8 cellular contexts compared by ENCODE assay signal in the genomic region with DNA sequence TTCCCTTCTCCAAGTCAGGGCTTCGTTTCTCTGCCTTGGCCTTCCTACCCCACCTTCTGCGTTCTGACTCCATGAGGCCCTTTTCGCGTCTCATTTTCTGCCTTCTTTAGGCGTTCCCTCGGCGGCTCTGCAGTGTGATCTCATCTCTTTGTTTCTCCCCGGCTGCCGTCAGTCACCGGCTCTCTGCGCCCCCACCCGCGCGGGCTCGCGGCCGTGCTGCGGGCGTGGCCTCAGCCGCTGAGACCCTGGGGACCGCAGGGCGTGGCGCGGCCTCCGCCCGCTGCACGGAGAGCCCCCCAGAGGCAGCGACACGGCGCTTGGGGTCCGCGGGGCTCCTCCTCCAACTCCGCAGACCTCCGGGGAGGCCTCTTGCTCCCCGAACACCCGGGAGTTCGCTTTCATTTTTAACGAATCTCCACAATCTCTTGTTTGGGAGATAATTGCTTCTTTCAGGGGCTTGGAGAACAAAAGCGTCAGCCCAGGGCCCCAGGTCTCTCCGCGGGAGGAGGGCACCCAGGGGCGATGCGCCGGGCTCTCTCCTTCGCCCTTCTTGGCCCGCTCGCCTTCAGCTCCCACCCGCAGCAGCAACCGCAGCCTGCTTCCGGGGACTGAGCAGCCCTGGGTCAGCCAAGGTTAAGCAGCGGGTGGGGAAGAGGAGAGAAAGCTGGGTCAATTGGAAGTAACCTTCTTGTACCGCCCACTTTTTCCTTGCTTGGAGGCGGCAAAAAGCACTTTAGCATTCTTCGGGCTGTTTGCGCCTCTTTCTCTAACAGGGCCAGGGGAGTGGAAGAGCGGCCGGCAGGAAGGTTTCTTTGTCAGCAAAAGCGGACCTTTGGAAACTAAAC. TPM values are rescaled to one million over a fixed set of nuclear protein-coding genes. Genes with fewer than 3 reads are reported as not detected.
DNase-seq lines count a peak whose midpoint lies in the region; ATAC-seq and TF ChIP-seq lines count a peak whose summit lies in the region.

No MANE protein-coding gene starts in this region.

- H3K4me3 ChIP-seq in ACC112 (ENCODE audit: low read depth, low read length) (peak overlapping the region; percentile 76), left lung (peak overlapping the region; percentile 55 to 58)

- peak overlapping the region; percentile 95 for H2AFZ ChIP-seq in ACC112 (ENCODE audit: low read length, unreplicated experiment)

- H3K9me3 Mint-ChIP-seq in dendritic cell treated with granulocyte-macrophage colony-stimulating factor and Interleukin-4, amounts not matched to agents 40 ng/mL and 50 ng/mL, for 4 days: no peaks in the 10 kb centered on the region

- TF ChIP-seq CTCF in left lung (IDR thresholded peaks at IDR 0.05): no peak

- no peaks in the 10 kb centered on the region for H3K36me3 ChIP-seq in ACC112 (ENCODE audit: insufficient read depth, low read length)
- H3K36me3 ChIP-seq in left lung: no peaks in the 10 kb centered on the region

- H3K9me3 ChIP-seq in left lung: no peaks in the 10 kb centered on the region

- H3K4me3 Mint-ChIP-seq in dendritic cell treated with granulocyte-macrophage colony-stimulating factor and Interleukin-4, amounts not matched to agents 40 ng/mL and 50 ng/mL, for 4 days: peak overlapping the region; percentile 81

- H3K36me3 Mint-ChIP-seq in dendritic cell treated with granulocyte-macrophage colony-stimulating factor and Interleukin-4, amounts not matched to agents 40 ng/mL and 50 ng/mL, for 4 days (ENCODE audit: low read depth): peaks cover 9% of the 10 kb centered on the region

- DNase-seq in NCI-H2227 (lab: John Stamatoyannopoulos, UW; ENCODE audit: unreplicated experiment) (peak; percentile 87), left lung (peak; percentile 82 to 91)
- DNase-seq in activated CD4-positive, alpha-beta T cell treated with anti-CD3 and anti-CD28 coated beads, Interleukin-2, amount 50 U/mL, for 1 hour: peak; percentile 63
- DNase-seq in stimulated activated CD4-positive, alpha-beta T cell treated with anti-CD3 and anti-CD28 coated beads, Interleukin-2, amount 100 ng/mL, for 4 hours (ENCODE audit: low read depth): peak; percentile 52

- H3K27me3 ChIP-seq in ACC112 (ENCODE audit: insufficient read depth, low read length) (no peaks in the 10 kb centered on the region), left lung (peaks cover 0 to 29% of the 10 kb centered on the region in 2 donors)

- ATAC-seq in GM18873 (IDR thresholded peaks at IDR 0.05; ENCODE audit: low FRiP score, unreplicated experiment) (peak; percentile 69), HG03108 (IDR thresholded peaks at IDR 0.05; ENCODE audit: unreplicated experiment) (peak; percentile 71), left lung (peak; percentile 97)

- no peaks in the 10 kb centered on the region for H3K79me2 ChIP-seq in ACC112 (ENCODE audit: control insufficient read depth, insufficient read depth, low read length, unreplicated experiment)

- H3K4me1 ChIP-seq in ACC112 (ENCODE audit: control insufficient read depth, insufficient read depth, low read length, unreplicated experiment) (peaks cover 34% of the 10 kb centered on the region), left lung (peaks cover 0 to 16% of the 10 kb centered on the region in 2 donors)

- H3K27me3 Mint-ChIP-seq in dendritic cell treated with granulocyte-macrophage colony-stimulating factor and Interleukin-4, amounts not matched to agents 40 ng/mL and 50 ng/mL, for 4 days: peaks cover 47% of the 10 kb centered on the region

- H3K27ac ChIP-seq in ACC112 (ENCODE audit: low read depth, low read length) (peak overlapping the region; percentile 93), left lung (peak overlapping the region; percentile 93)

- intact Hi-C loops in dendritic cell treated with granulocyte-macrophage colony-stimulating factor and Interleukin-4, amounts not matched to agents 40 ng/mL and 50 ng/mL, for 4 days (cut with micrococcal nuclease): no loop called here
- intact Hi-C loops in left lung (cut with DNase I): no loop called here

- peak overlapping the region; percentile 87 for H3K27ac Mint-ChIP-seq in dendritic cell treated with granulocyte-macrophage colony-stimulating factor and Interleukin-4, amounts not matched to agents 40 ng/mL and 50 ng/mL, for 4 days

- peaks cover 16% of the 10 kb centered on the region for H3K4me1 Mint-ChIP-seq in dendritic cell treated with granulocyte-macrophage colony-stimulating factor and Interleukin-4, amounts not matched to agents 40 ng/mL and 50 ng/mL, for 4 days (ENCODE audit: low read depth)

RNA-seq across cellular contexts. Expression of a gene that starts 35.2 kb away (rescaled TPM):
- total RNA-seq in left lung: under 1 TPM in 1 of 2 donors, not detected in 1; 0.29 TPM

Comparison
In these comparisons a context has a peak if more than half of its experiments do, and no peak if none do; other contexts are left out.
1. Peak in every context shown above with its lines: DNase-seq, ATAC-seq, H3K4me3 ChIP-seq and H3K27ac ChIP-seq.